25 cellular contexts compared by ENCODE assay signal in genomic region chr5:1074816-1075554, GRCh38. TPM values are rescaled to one million over a fixed set of nuclear protein-coding genes. Genes with fewer than 3 reads are reported as not detected.
A peak's percentile ranks its signal among the peaks of the same experiment; 100 is the strongest.
DNase-seq lines count a peak whose midpoint lies in the region; ATAC-seq, FAIRE-seq and TF ChIP-seq lines count a peak whose summit lies in the region.
"Had no signal": no experiment of that assay in that cellular context is flagged by ENCODE, and none has a peak within 500 bp of the region (broad histone marks: within the 10 kb centered on the region; RNA-seq: fewer than 3 reads in every experiment).

No MANE protein-coding gene starts in this region.

- H2BK120ac ChIP-seq in H1 (replicated peaks; ENCODE audit: low read depth, low read length): no peak overlapping the region
- H2BK120ac ChIP-seq in neuronal stem cell (ENCODE audit: low read depth, low read length): no peak overlapping the region

- H2BK12ac ChIP-seq in H1 (ENCODE audit: low read depth, low read length) (no peak overlapping the region), neuronal stem cell (ENCODE audit: low read length) (peak overlapping the region; percentile 58)

- no peak for FAIRE-seq in H1 (lab: Jason Lieb, UNC)
- FAIRE-seq: A549, GM12878 had no signal

- no peaks in the 10 kb centered on the region for H3K79me1 ChIP-seq in H1 (ENCODE audit: low read depth, low read length)
- H3K79me1 ChIP-seq in neuronal stem cell (ENCODE audit: low read depth, low read length): peaks cover 3% of the 10 kb centered on the region

- ATAC-seq in stimulated activated naive CD8-positive, alpha-beta T cell treated with anti-CD3 and anti-CD28 coated beads, Interleukin-15, amount 100 ng/mL, for 72 hours: peak; percentile 23
- ATAC-seq in stimulated activated naive CD8-positive, alpha-beta T cell treated with anti-CD3 and anti-CD28 coated beads, Interleukin-15, Interleukin-2, amounts not matched to agents 100 U/mL and 50 U/mL, for 24 hours: no peak
- ATAC-seq in aorta (ENCODE audit: low FRiP score) (peak; percentile 53), HG02870 (IDR thresholded peaks at IDR 0.05; ENCODE audit: unreplicated experiment) (no peak)
- ATAC-seq: GM12878 had no signal

- intact Hi-C loops in aorta (cut with DNase I) (no loop called here), thyroid gland (cut with DNase I) (no loop called here)

- peaks cover 0 to 8% of the 10 kb centered on the region in 2 experiments for H4K20me1 ChIP-seq in H1 (replicated peaks in 1 of 2; ENCODE audit: control insufficient read depth in 1 of 2, insufficient read depth in 2 of 2, low read length in 2 of 2)

- no peak overlapping the region for H3K27ac ChIP-seq in H1 (ENCODE audit: low read depth, low read length)
- H3K27ac ChIP-seq in neuronal stem cell (replicated peaks; ENCODE audit: low read length): no peak overlapping the region
- no peak overlapping the region for H3K27ac ChIP-seq in aorta (ENCODE audit: low read depth in 1 of 2, low read length in 2 of 2)
- H3K27ac ChIP-seq in thyroid gland: no peak overlapping the region
- H3K27ac ChIP-seq: A549; BLaER1 treated with 17β-estradiol and CSF1 and Interleukin-3, amounts not matched to agents 10 nM and 100 nM had no signal

- H3K4me2 ChIP-seq in H1 (ENCODE audit: insufficient read depth in 1 of 2, low read depth in 2 of 2, low read length in 2 of 2) (no peak overlapping the region), neuronal stem cell (ENCODE audit: insufficient read depth, low read length, poor library complexity, severe bottlenecking) (no peak overlapping the region)
- H3K4me2 ChIP-seq: A549; BLaER1 treated with 17β-estradiol and CSF1 and Interleukin-3, amounts not matched to agents 10 nM and 100 nM had no signal

- H3K4me3 ChIP-seq in H1 (ENCODE audit: extremely low read depth in 1 of 4, insufficient read depth in 2 of 4, low read depth in 3 of 4, low read length in 4 of 4) (no peak overlapping the region), neuronal stem cell (ENCODE audit: low read length in 2 of 2) (no peak overlapping the region), aorta (ENCODE audit: low read length in 2 of 2) (no peak overlapping the region), thyroid gland (replicated peaks in 1 of 3) (no peak overlapping the region)
- H3K4me3 ChIP-seq: A549; BLaER1 treated with 17β-estradiol and CSF1 and Interleukin-3, amounts not matched to agents 10 nM and 100 nM; GM12878; MG63 had no signal

- peaks cover 3 to 44% (median 14%) of the 10 kb centered on the region in 4 experiments; a peak in 5 of 8 replicates for H3K36me3 ChIP-seq in H1 (ENCODE audit: control insufficient read depth in 2 of 4, insufficient read depth in 4 of 4, low read length in 3 of 4)
- peaks cover 29 to 40% of the 10 kb centered on the region in 2 donors for H3K36me3 ChIP-seq in neuronal stem cell (replicated peaks in 1 of 2; ENCODE audit: control insufficient read depth in 2 of 2, insufficient read depth in 2 of 2, low read length in 2 of 2)
- no peaks in the 10 kb centered on the region for H3K36me3 ChIP-seq in aorta (ENCODE audit: control insufficient read depth in 1 of 2, insufficient read depth in 2 of 2, low read length in 1 of 2)
- H3K36me3 ChIP-seq in thyroid gland: peaks cover 43 to 49% of the 10 kb centered on the region in 2 donors

- no peak overlapping the region for H3K56ac ChIP-seq in H1 (replicated peaks; ENCODE audit: insufficient read length, low read depth, low read length)

- H4K5ac ChIP-seq in H1 (ENCODE audit: insufficient read length, low read depth, low read length): no peak overlapping the region

- H3K18ac ChIP-seq in H1 (ENCODE audit: extremely low read depth, low read length) (no peak overlapping the region), neuronal stem cell (ENCODE audit: low read length) (no peak overlapping the region)

- H3K23me2 ChIP-seq in H1 (ENCODE audit: low read depth, low read length): no peaks in the 10 kb centered on the region

- peak overlapping the region; percentile 16; the same call in 1 of the 2 replicates for H2BK5ac ChIP-seq in H1 (ENCODE audit: low read depth, low read length)
- peak overlapping the region; percentile 24 for H2BK5ac ChIP-seq in neuronal stem cell (ENCODE audit: low read length)

- POLR2A ChIA-PET in H1 (lab: Charles Lee; ENCODE audit: partially characterized antibody): no interaction called here

- H3K14ac ChIP-seq in H1 (ENCODE audit: insufficient read length): no peak overlapping the region
- H3K14ac ChIP-seq in neuronal stem cell (ENCODE audit: low read length): peak overlapping the region; percentile 38

- H4K8ac ChIP-seq in H1 (ENCODE audit: extremely low read depth, insufficient read depth, low read length): no peak overlapping the region; the same call in 1 of the 2 replicates
- no peak overlapping the region for H4K8ac ChIP-seq in neuronal stem cell (ENCODE audit: low read depth, low read length)

- H3K4ac ChIP-seq in H1 (replicated peaks; ENCODE audit: insufficient read length, low read depth, low read length) (no peak overlapping the region), neuronal stem cell (ENCODE audit: low read length) (no peak overlapping the region)

- 93% methylated on average over 33 of the region's 40 CpGs; no CpG with 5 or more reads in 1 of the 2 experiments for WGBS in H1 (ENCODE audit: extremely low coverage in 1 of 2, insufficient coverage in 1 of 2, insufficient read length in 1 of 2, insufficient replicate concordance in 2 of 2, low coverage in 1 of 2, low lambda C conversion rate in 2 of 2, missing lambda C conversion rate in 1 of 2), 2 experiments
- no CpG with 5 or more reads among the region's 40 CpGs for WGBS in neuronal stem cell (ENCODE audit: extremely low coverage in 2 of 2, insufficient read length in 2 of 2, insufficient replicate concordance in 1 of 2), 2 donors
- WGBS in aorta, 2 donors: 90 to 92% methylated on average over 40 of the region's 40 CpGs
- WGBS in thyroid gland, 2 donors: 85 to 86% methylated on average over 8 to 34 of the region's 40 CpGs

- no peak overlapping the region for H4K91ac ChIP-seq in H1 (replicated peaks; ENCODE audit: insufficient read length, low read length)
- no peak overlapping the region for H4K91ac ChIP-seq in neuronal stem cell (ENCODE audit: low read depth, low read length, poor library complexity)

- H3K27me3 ChIP-seq in H1 (replicated peaks in 1 of 4; ENCODE audit: control insufficient read depth in 3 of 4, extremely low read depth in 1 of 4, insufficient read depth in 3 of 4, low read length in 3 of 4) (no peaks in the 10 kb centered on the region), neuronal stem cell (ENCODE audit: control insufficient read depth in 3 of 3, insufficient read depth in 3 of 3, low read depth in 1 of 3, low read length in 3 of 3) (no peaks in the 10 kb centered on the region), aorta (ENCODE audit: control insufficient read depth in 1 of 2, insufficient read depth in 2 of 2, low read length in 1 of 2) (no peaks in the 10 kb centered on the region), thyroid gland (no peaks in the 10 kb centered on the region)
- H3K27me3 ChIP-seq: BLaER1 treated with 17β-estradiol and CSF1 and Interleukin-3, amounts not matched to agents 10 nM and 100 nM; MG63 had no signal

- H3K79me2 ChIP-seq in H1 (ENCODE audit: control insufficient read depth in 1 of 2, insufficient read depth in 2 of 2, low read length in 2 of 2): no peaks in the 10 kb centered on the region

- H3K9ac ChIP-seq in H1 (replicated peaks in 1 of 4; ENCODE audit: extremely low read depth in 1 of 4, low read depth in 3 of 4, low read length in 3 of 4) (no peak overlapping the region), neuronal stem cell (ENCODE audit: low read depth, low read length, poor library complexity) (peak overlapping the region; percentile 44)
- H3K9ac ChIP-seq: BLaER1 treated with 17β-estradiol and CSF1 and Interleukin-3, amounts not matched to agents 10 nM and 100 nM had no signal

- H3K4me1 ChIP-seq in H1 (replicated peaks in 1 of 4; ENCODE audit: control insufficient read depth in 3 of 4, insufficient read depth in 4 of 4, low read length in 3 of 4) (no peaks in the 10 kb centered on the region), neuronal stem cell (ENCODE audit: control insufficient read depth in 2 of 2, insufficient read depth in 1 of 2, low read depth in 1 of 2, low read length in 2 of 2) (no peaks in the 10 kb centered on the region), aorta (ENCODE audit: control insufficient read depth in 1 of 2, insufficient read depth in 2 of 2, low read length in 2 of 2) (no peaks in the 10 kb centered on the region), thyroid gland (no peaks in the 10 kb centered on the region)
- H3K4me1 ChIP-seq: A549; BLaER1 treated with 17β-estradiol and CSF1 and Interleukin-3, amounts not matched to agents 10 nM and 100 nM; Caco-2 had no signal

- TF ChIP-seq CTCF in H1 (IDR thresholded peaks at IDR 0.05; ENCODE audit: control extremely low read depth in 1 of 3, insufficient read depth in 1 of 3, low read depth in 1 of 3, low read length in 3 of 3) (no peak), thyroid gland (IDR thresholded peaks at IDR 0.05) (no peak)

- H2BK15ac ChIP-seq in H1 (ENCODE audit: low read length) (no peak overlapping the region), neuronal stem cell (ENCODE audit: low read length) (no peak overlapping the region)

- CTCF ChIA-PET in H1 (lab: Charles Lee; ENCODE audit: partially characterized antibody): interaction anchor here (1.2 kb wide), 1 partner anchor 93 kb away, joined by 3 read pairs; no protein-coding TSS in a partner anchor

- H3K9me3 ChIP-seq in H1 (ENCODE audit: insufficient read depth in 2 of 2, low read depth in 1 of 2, low read length in 1 of 2) (no peaks in the 10 kb centered on the region), neuronal stem cell (replicated peaks in 1 of 2; ENCODE audit: control insufficient read depth in 2 of 2, insufficient read depth in 1 of 2, low read depth in 1 of 2, low read length in 2 of 2) (no peaks in the 10 kb centered on the region), aorta (ENCODE audit: control insufficient read depth, low read length) (no peaks in the 10 kb centered on the region), thyroid gland (no peaks in the 10 kb centered on the region)
- H3K9me3 ChIP-seq: A549; BLaER1 treated with 17β-estradiol and CSF1 and Interleukin-3, amounts not matched to agents 10 nM and 100 nM; Caco-2; MG63 had no signal

- peak overlapping the region in 1 of 2 donors; percentile 34 for H3K27ac Mint-ChIP-seq in stimulated activated naive CD8-positive, alpha-beta T cell treated with anti-CD3 and anti-CD28 coated beads, Interleukin-15, amount 100 ng/mL, for 72 hours
- H3K27ac Mint-ChIP-seq: CD4-positive, alpha-beta memory T cell had no signal

- H2AK5ac ChIP-seq in H1 (ENCODE audit: low read depth, low read length): no peak overlapping the region
- no peak overlapping the region for H2AK5ac ChIP-seq in neuronal stem cell (ENCODE audit: low read depth, low read length)

- H3K4me3 Mint-ChIP-seq in stimulated activated naive CD8-positive, alpha-beta T cell treated with anti-CD3 and anti-CD28 coated beads, Interleukin-15, amount 100 ng/mL, for 72 hours: no peak overlapping the region
- H3K4me3 Mint-ChIP-seq: CD4-positive, alpha-beta memory T cell had no signal

- TF ChIP-seq POLR2A in H1 (IDR thresholded peaks at IDR 0.05; ENCODE audit: control extremely low read depth in 1 of 2, low read depth in 2 of 2, low read length in 2 of 2) (no peak), thyroid gland (IDR thresholded peaks at IDR 0.05) (no peak)

- no peak overlapping the region for H3K23ac ChIP-seq in H1 (ENCODE audit: insufficient read length)
- peak overlapping the region; percentile 43 for H3K23ac ChIP-seq in neuronal stem cell (ENCODE audit: low read depth, low read length, poor library complexity)

- H3K9me3 Mint-ChIP-seq in stimulated activated naive CD8-positive, alpha-beta T cell treated with anti-CD3 and anti-CD28 coated beads, Interleukin-15, amount 100 ng/mL, for 72 hours: no peaks in the 10 kb centered on the region
- H3K9me3 Mint-ChIP-seq: CD4-positive, alpha-beta memory T cell had no signal

- no peak for TF ChIP-seq RAD21 in H1 (IDR thresholded peaks at IDR 0.05 in 1 of 2, conservative IDR thresholded peaks at IDR 0.05 in 1 of 2; ENCODE audit: low read depth in 2 of 2, low read length in 2 of 2)

- TF ChIP-seq EP300 in H1 (IDR thresholded peaks at IDR 0.05; ENCODE audit: borderline replicate concordance in 1 of 2, low read depth in 2 of 2, low read length in 2 of 2): no peak

- H2AFZ ChIP-seq in H1 (ENCODE audit: low read length) (no peak overlapping the region), neuronal stem cell (ENCODE audit: low read length) (no peak overlapping the region)

- no peaks in the 10 kb centered on the region for H3K4me1 Mint-ChIP-seq in stimulated activated naive CD8-positive, alpha-beta T cell treated with anti-CD3 and anti-CD28 coated beads, Interleukin-15, amount 100 ng/mL, for 72 hours

- DNase-seq in stimulated activated naive CD8-positive, alpha-beta T cell treated with anti-CD3 and anti-CD28 coated beads, Interleukin-15, amount 100 ng/mL, for 72 hours: no peak
- no peak for DNase-seq in stimulated activated naive CD8-positive, alpha-beta T cell treated with anti-CD3 and anti-CD28 coated beads, Interleukin-15, Interleukin-2, amounts not matched to agents 100 U/mL and 50 U/mL, for 24 hours
- no peak for DNase-seq in H1 (ENCODE audit: low read depth in 1 of 2, low spot score in 2 of 2)
- DNase-seq in neuronal stem cell (ENCODE audit: low spot score): no peak
- DNase-seq in aorta: no peak
- no peak for DNase-seq in SIG-M5 treated with dmso at 0.1 percent for 504 hours (lab: John Stamatoyannopoulos, UW; ENCODE audit: unreplicated experiment)
- DNase-seq in thyroid gland: no peak
- DNase-seq: AML-193; Caco-2; CD4-positive, alpha-beta memory T cell; EL; GDM1; GOT3; HCEC 1CT; KBM-7; MG63; NCI-H2029; NCI-H2227 treated with DMSO at 0.1 percent for 48 hours; NCI-H526 treated with DMSO at 0.1 percent for 48 hours; RPMI8226; SHP77 had no signal

- H3K27me3 Mint-ChIP-seq in stimulated activated naive CD8-positive, alpha-beta T cell treated with anti-CD3 and anti-CD28 coated beads, Interleukin-15, amount 100 ng/mL, for 72 hours: no peaks in the 10 kb centered on the region
- H3K27me3 Mint-ChIP-seq: CD4-positive, alpha-beta memory T cell had no signal

- H2BK20ac ChIP-seq in H1 (ENCODE audit: low read length): no peak overlapping the region

RNA-seq across cellular contexts. Expression of gene SLC12A7, which starts 36.9 kb away (rescaled TPM):
- total RNA-seq in H1 (2021; fragmentation: NEBNext Ultra II Directional; extraction: Animal tissue kit (Norgen Biotek cat#: 25700)): 38.6 and 39.7 TPM in 2 replicates
- polyA plus RNA-seq in H1 (2011; rRNA removed) (23.5 and 37.5 TPM in 2 replicates), aorta (10 to 100 TPM in 1 of 2 donors, 1 to 10 TPM in 1; 4.5 to 12.1 TPM)
- polyA plus RNA-seq in H1 (2011; cell fraction: cytosol; rRNA removed): 26.4 TPM
- polyA plus RNA-seq in H1 (2011; cell fraction: nucleus; rRNA removed): 181 TPM
- polyA plus RNA-seq in H1 (2012, experiment 1 of 2): 27.4 to 47.0 TPM (median 38.9 TPM) in 4 replicates
- polyA plus RNA-seq in H1 (2012, experiment 2 of 2): 19.5 TPM
- polyA plus RNA-seq in H1 (2013, experiment 1 of 2): 27.2 TPM
- polyA plus RNA-seq in H1 (2013, experiment 2 of 2): 24.9 TPM
- 23.8 and 28.1 TPM in 2 replicates for polyA minus RNA-seq in H1 (2011; rRNA and poly(A)+ RNA removed)
- polyA minus RNA-seq in H1 (2011; cell fraction: cytosol; rRNA and poly(A)+ RNA removed): 33.8 TPM
- polyA minus RNA-seq in H1 (2011; cell fraction: nucleus; rRNA and poly(A)+ RNA removed): 44.5 TPM
- 25.7 TPM for polyA plus RNA-seq in neuronal stem cell (2013, experiment 1 of 2)
- 25.0 TPM for polyA plus RNA-seq in neuronal stem cell (2013, experiment 2 of 2)
- total RNA-seq in aorta (10 to 100 TPM; 26.6 to 54.4 TPM), thyroid gland (10 to 100 TPM; 26.1 to 41.6 (median 29.1) TPM)

Comparison
In these comparisons a context has a peak if more than half of its experiments do, and no peak if none do; other contexts are left out.
1. ATAC-seq: peak in stimulated activated naive CD8-positive, alpha-beta T cell treated with anti-CD3 and anti-CD28 coated beads, Interleukin-15, amount 100 ng/mL, for 72 hours (single experiment) and aorta (single experiment); none in stimulated activated naive CD8-positive, alpha-beta T cell treated with anti-CD3 and anti-CD28 coated beads, Interleukin-15, Interleukin-2, amounts not matched to agents 100 U/mL and 50 U/mL, for 24 hours (single experiment) and HG02870 (single experiment).